In genomic region chr3:63951492-63951891, GRCh38 we compare ENCODE assay signal across 12 cellular contexts. TPM values are rescaled to one million over a fixed set of nuclear protein-coding genes. Genes with fewer than 3 reads are reported as not detected.
DNase-seq lines count a peak whose midpoint lies in the region; ATAC-seq, FAIRE-seq and TF ChIP-seq lines count a peak whose summit lies in the region.
"Had no signal": no experiment of that assay in that cellular context is flagged by ENCODE, and none has a peak within 500 bp of the region (broad histone marks: within the 10 kb centered on the region; RNA-seq: fewer than 3 reads in every experiment).

No MANE protein-coding gene starts in this region.

- H3K27ac ChIP-seq in KOPT-K1 (ENCODE audit: low read depth, low read length, poor library complexity, severe bottlenecking), result peak overlapping the region; percentile 12

- no peaks in the 10 kb centered on the region for H3K9me3 ChIP-seq in KOPT-K1 (ENCODE audit: insufficient read depth, low read length, poor library complexity, severe bottlenecking)

- no peak for TF ChIP-seq CTCF in omental fat pad (IDR thresholded peaks at IDR 0.05)

- H3K36me3 ChIP-seq in KOPT-K1 (ENCODE audit: insufficient read depth, low read length), result peaks cover 37% of the 10 kb centered on the region

- FAIRE-seq in islet of Langerhans (lab: Jason Lieb, UNC), result peak; percentile 91

- ATAC-seq in GM18861 (IDR thresholded peaks at IDR 0.05; ENCODE audit: unreplicated experiment), result peak; percentile 52
- ATAC-seq in GM21717 (IDR thresholded peaks at IDR 0.05; ENCODE audit: unreplicated experiment), result peak; percentile 69
- ATAC-seq in omental fat pad (ENCODE audit: low FRiP score), result no peak
- ATAC-seq: left ventricle myocardium superior had no signal

- no peak for DNase-seq in NCI-H1930 (lab: John Stamatoyannopoulos, UW)
- DNase-seq in NCI-H510A (lab: John Stamatoyannopoulos, UW), result no peak
- DNase-seq in NCI-H187 treated with DMSO at 0.1 percent for 48 hours (lab: John Stamatoyannopoulos, UW), result no peak
- DNase-seq in omental fat pad (ENCODE audit: low spot score), result no peak
- DNase-seq: activated CD8-positive, alpha-beta memory T cell treated with anti-CD3 and anti-CD28 coated beads, Interleukin-2, amount 50 U/mL, for 4 hours; KG1; left ventricle myocardium superior had no signal

RNA-seq across cellular contexts. Expression of gene SCAANT1, which starts 39.3 kb away (rescaled TPM):
- total RNA-seq in omental fat pad, result not detected
- total RNA-seq: fibroblast of villous mesenchyme, left ventricle myocardium superior had no signal
